Comparison of ENCODE assay signal across 22 cellular contexts in genomic region chr19:18984251-18984650, GRCh38. TPM values are rescaled to one million over a fixed set of nuclear protein-coding genes. Genes with fewer than 3 reads are reported as not detected.
DNase-seq lines count a peak whose midpoint lies in the region; ATAC-seq and TF ChIP-seq lines count a peak whose summit lies in the region.
"Had no signal": no experiment of that assay in that cellular context is flagged by ENCODE, and none has a peak within 500 bp of the region (broad histone marks: within the 10 kb centered on the region; RNA-seq: fewer than 3 reads in every experiment).

No MANE protein-coding gene starts in this region.

- H3K36me3 Mint-ChIP-seq in CD14-positive monocyte (no peaks in the 10 kb centered on the region), endothelial cell (ENCODE audit: low read depth, unreplicated experiment) (no peaks in the 10 kb centered on the region)
- no peaks in the 10 kb centered on the region for H3K36me3 Mint-ChIP-seq in activated T-helper 17 cell treated with anti-CD3 and anti-CD28 coated beads, Interleukin-2, amount 50 U/mL, for 72 hours (ENCODE audit: low read depth)
- H3K36me3 Mint-ChIP-seq: CD8-positive, alpha-beta memory T cell had no signal

- DNase-seq in CD14-positive monocyte (ENCODE audit: low spot score) (no peak), endothelial cell (ENCODE audit: low spot score) (no peak), GDM1 (lab: John Stamatoyannopoulos, UW) (no peak), cerebellar cortex (ENCODE audit: low spot score) (no peak)
- DNase-seq: 8988T; ACHN; AML-193; BE2C; CD4-positive, alpha-beta T cell; CD8-positive, alpha-beta memory T cell; DMS 273 treated with DMSO at 0.1 percent for 48 hours; DMS79; EL; GF-D8; GOT3; HFFc6 had no signal

- H3K9me3 ChIP-seq in BLaER1, result no peaks in the 10 kb centered on the region
- no peaks in the 10 kb centered on the region for H3K9me3 ChIP-seq in neutrophil
- H3K9me3 ChIP-seq: A549, BE2C, HAP-1 had no signal

- TF ChIP-seq CTCF in CD14-positive monocyte (IDR thresholded peaks at IDR 0.05), result no peak
- TF ChIP-seq CTCF in endothelial cell (IDR thresholded peaks at IDR 0.05; ENCODE audit: unreplicated experiment), result no peak
- TF ChIP-seq CTCF in neutrophil (IDR thresholded peaks at IDR 0.05), result no peak

- H3K27ac Mint-ChIP-seq in CD14-positive monocyte (peak overlapping the region in 5 of 7 donors; percentile 50 to 95 (median 70)), endothelial cell (ENCODE audit: unreplicated experiment) (peak overlapping the region; percentile 77)
- H3K27ac Mint-ChIP-seq in activated T-helper 17 cell treated with anti-CD3 and anti-CD28 coated beads, Interleukin-2, amount 50 U/mL, for 72 hours, result no peak overlapping the region
- H3K27ac Mint-ChIP-seq: CD4-positive, alpha-beta T cell; CD8-positive, alpha-beta memory T cell; HFFc6 had no signal

- H3K9me3 Mint-ChIP-seq in CD14-positive monocyte (no peaks in the 10 kb centered on the region), endothelial cell (ENCODE audit: unreplicated experiment) (no peaks in the 10 kb centered on the region)
- no peaks in the 10 kb centered on the region for H3K9me3 Mint-ChIP-seq in activated T-helper 17 cell treated with anti-CD3 and anti-CD28 coated beads, Interleukin-2, amount 50 U/mL, for 72 hours
- H3K9me3 Mint-ChIP-seq: CD4-positive, alpha-beta T cell; CD8-positive, alpha-beta memory T cell; HFFc6 had no signal

- H3K4me1 ChIP-seq in BLaER1, result peaks cover 29% of the 10 kb centered on the region
- peaks cover 35 to 38% of the 10 kb centered on the region in 2 experiments for H3K4me1 ChIP-seq in neutrophil (ENCODE audit: control insufficient read depth in 1 of 2, insufficient read depth in 1 of 2, low read depth in 1 of 2, low read length in 1 of 2)
- H3K4me1 ChIP-seq: A549, BE2C, HAP-1 had no signal

- peaks cover 35% of the 10 kb centered on the region for H3K4me1 Mint-ChIP-seq in CD14-positive monocyte
- H3K4me1 Mint-ChIP-seq in endothelial cell (ENCODE audit: unreplicated experiment), result peaks cover 28% of the 10 kb centered on the region
- no peaks in the 10 kb centered on the region for H3K4me1 Mint-ChIP-seq in activated T-helper 17 cell treated with anti-CD3 and anti-CD28 coated beads, Interleukin-2, amount 50 U/mL, for 72 hours
- H3K4me1 Mint-ChIP-seq: CD8-positive, alpha-beta memory T cell had no signal

- H3K27ac ChIP-seq in BLaER1 (no peak overlapping the region), neutrophil (peak overlapping the region; percentile 73)
- H3K27ac ChIP-seq: A549, C4-2B had no signal

- intact Hi-C loops in CD14-positive monocyte (cut with micrococcal nuclease), result no loop called here

- H3K9ac ChIP-seq in BLaER1, result no peak overlapping the region

- peak overlapping the region; percentile 66; the same call in 1 of the 2 replicates for H3K4me2 ChIP-seq in BLaER1
- H3K4me2 ChIP-seq: A549 had no signal

- H3K36me3 ChIP-seq in BLaER1 (no peaks in the 10 kb centered on the region), neutrophil (no peaks in the 10 kb centered on the region)
- H3K36me3 ChIP-seq: BE2C, HAP-1 had no signal

- H3K27me3 ChIP-seq in BLaER1 (no peaks in the 10 kb centered on the region), neutrophil (no peaks in the 10 kb centered on the region)

- H3K27me3 Mint-ChIP-seq in CD14-positive monocyte (ENCODE audit: low read depth in 3 of 3) (peaks cover 0 to 3% (median 0%) of the 10 kb centered on the region in 3 donors), endothelial cell (ENCODE audit: unreplicated experiment) (peaks cover 7% of the 10 kb centered on the region)
- peaks cover 3% of the 10 kb centered on the region for H3K27me3 Mint-ChIP-seq in activated T-helper 17 cell treated with anti-CD3 and anti-CD28 coated beads, Interleukin-2, amount 50 U/mL, for 72 hours

- no peak overlapping the region for H3K4me3 Mint-ChIP-seq in CD14-positive monocyte
- H3K4me3 Mint-ChIP-seq in endothelial cell (ENCODE audit: unreplicated experiment), result no peak overlapping the region
- H3K4me3 Mint-ChIP-seq in activated T-helper 17 cell treated with anti-CD3 and anti-CD28 coated beads, Interleukin-2, amount 50 U/mL, for 72 hours, result no peak overlapping the region
- H3K4me3 Mint-ChIP-seq: CD4-positive, alpha-beta T cell; CD8-positive, alpha-beta memory T cell; HFFc6 had no signal

- H3K4me3 ChIP-seq in BLaER1 (no peak overlapping the region), neutrophil (ENCODE audit: low read depth in 1 of 2, low read length in 1 of 2) (no peak overlapping the region)
- H3K4me3 ChIP-seq: A549, HAP-1 had no signal

- no peak for ATAC-seq in activated T-helper 17 cell treated with anti-CD3 and anti-CD28 coated beads, Interleukin-2, amount 50 U/mL, for 72 hours (replicated peaks)
- ATAC-seq: A549 had no signal

- no peaks in the 10 kb centered on the region for H4K20me1 ChIP-seq in BLaER1

RNA-seq across cellular contexts. Expression of gene HOMER3, which starts 43.2 kb away (rescaled TPM):
- polyA plus RNA-seq in CD14-positive monocyte, result 10 to 100 TPM; 45.1 to 49.4 TPM
- total RNA-seq in endothelial cell (ENCODE audit: unreplicated experiment), result 222 TPM
- total RNA-seq in activated T-helper 17 cell treated with anti-CD3 and anti-CD28 coated beads, Interleukin-2, amount 50 U/mL, for 72 hours, result 1 to 10 TPM in 1 of 2 donors, under 1 TPM in 1; 0.63 to 1.7 TPM

RNA-seq across cellular contexts. Expression of gene SUGP2, which starts 49.1 kb away (rescaled TPM):
- polyA plus RNA-seq in CD14-positive monocyte, result 1 to 10 TPM; 7.6 to 8.2 TPM
- total RNA-seq in endothelial cell (ENCODE audit: unreplicated experiment), result 109 TPM
- 100 to 1,000 TPM; 120 to 128 TPM for total RNA-seq in activated T-helper 17 cell treated with anti-CD3 and anti-CD28 coated beads, Interleukin-2, amount 50 U/mL, for 72 hours

RNA-seq across cellular contexts. Expression of gene ARMC6, which starts 49.2 kb away (rescaled TPM):
- 10 to 100 TPM; 26.1 to 29.6 TPM for polyA plus RNA-seq in CD14-positive monocyte
- 25.9 TPM for total RNA-seq in endothelial cell (ENCODE audit: unreplicated experiment)
- total RNA-seq in activated T-helper 17 cell treated with anti-CD3 and anti-CD28 coated beads, Interleukin-2, amount 50 U/mL, for 72 hours, result 10 to 100 TPM; 19.6 to 44.4 TPM

Comparison
In these comparisons a context has a peak if more than half of its experiments do, and no peak if none do; other contexts are left out.
1. RNA of gene HOMER3, which starts 43.2 kb away (total RNA-seq): 222 TPM in endothelial cell (single experiment); 0.63 to 1.7 TPM in activated T-helper 17 cell treated with anti-CD3 and anti-CD28 coated beads, Interleukin-2, amount 50 U/mL, for 72 hours; every median in the first group is over 10 times any median in the second.